ENCODE assay signal across 1 cellular context in genomic region chr11:7525424-7525823, GRCh38.
TF ChIP-seq lines count a peak whose summit lies in the region.

No MANE protein-coding gene starts in this region.

TF ChIP-seq in HepG2, 621 proteins besides CTCF, POLR2A, EP300 and RAD21 (continued from another document and continues in another):
- TF ChIP-seq ATF3 (CRISPR knock-in tag; IDR thresholded peaks at IDR 0.05), result no peak
- TF ChIP-seq CHCHD3 (CRISPR knock-in tag; IDR thresholded peaks at IDR 0.05), result no peak
- no peak for TF ChIP-seq ZFP36 (IDR thresholded peaks at IDR 0.05; ENCODE audit: borderline replicate concordance, low read depth, low read length, partially characterized antibody)
- TF ChIP-seq TBX3 (IDR thresholded peaks at IDR 0.05; ENCODE audit: borderline replicate concordance), result no peak
- no peak for TF ChIP-seq ZNF782 (CRISPR knock-in tag; IDR thresholded peaks at IDR 0.05; ENCODE audit: borderline replicate concordance)
- no peak for TF ChIP-seq ZNF737 (CRISPR knock-in tag; IDR thresholded peaks at IDR 0.05; ENCODE audit: borderline replicate concordance)
- no peak for TF ChIP-seq PHF5A (CRISPR knock-in tag; IDR thresholded peaks at IDR 0.05; ENCODE audit: low read depth, unreplicated experiment)
- TF ChIP-seq HNRNPH1 (optimal IDR thresholded peaks at IDR 0.05; ENCODE audit: low read depth, low read length), result no peak
- no peak for TF ChIP-seq JUN (CRISPR knock-in tag; IDR thresholded peaks at IDR 0.05)
- 0 out of 2 replicates have a peak, but pooled peaks have one; percentile 34 for TF ChIP-seq ZNF746 (CRISPR knock-in tag; IDR thresholded peaks at IDR 0.05)
- TF ChIP-seq ZFP41 (CRISPR knock-in tag; IDR thresholded peaks at IDR 0.05; ENCODE audit: borderline replicate concordance), result no peak
- TF ChIP-seq GATAD1 (CRISPR knock-in tag; IDR thresholded peaks at IDR 0.05), result no peak
- TF ChIP-seq KDM1A (CRISPR knock-in tag; IDR thresholded peaks at IDR 0.05), result peak; percentile 86; the same call in 1 of the 2 replicates
- no peak for TF ChIP-seq KDM5B (CRISPR knock-in tag; IDR thresholded peaks at IDR 0.05; ENCODE audit: borderline replicate concordance)
- no peak for TF ChIP-seq ZNF713 (CRISPR knock-in tag; IDR thresholded peaks at IDR 0.05)
- 0 out of 2 replicates have a peak, but pooled peaks have one; percentile 14 for TF ChIP-seq ERF (CRISPR knock-in tag; IDR thresholded peaks at IDR 0.05)
- no peak for TF ChIP-seq ATF6 (CRISPR knock-in tag; conservative IDR thresholded peaks at IDR 0.05)
- peak; percentile 14; the same call in 1 of the 2 replicates for TF ChIP-seq SMC3 (IDR thresholded peaks at IDR 0.05; ENCODE audit: low read length)
- TF ChIP-seq MIXL1 (CRISPR knock-in tag; IDR thresholded peaks at IDR 0.05), result peak; percentile 69
- no peak for TF ChIP-seq SMAD9 (CRISPR knock-in tag; IDR thresholded peaks at IDR 0.05)
- TF ChIP-seq PRMT3 (CRISPR knock-in tag; IDR thresholded peaks at IDR 0.05; ENCODE audit: borderline replicate concordance, low read depth), result no peak
- TF ChIP-seq SKI (IDR thresholded peaks at IDR 0.05; ENCODE audit: partially characterized antibody), result no peak
- no peak for TF ChIP-seq ZNF136 (CRISPR knock-in tag; IDR thresholded peaks at IDR 0.05; ENCODE audit: low read depth)
- TF ChIP-seq ZNF772 (CRISPR knock-in tag; IDR thresholded peaks at IDR 0.05), result no peak
- TF ChIP-seq ISL2 (CRISPR knock-in tag; IDR thresholded peaks at IDR 0.05), result no peak
- no peak for TF ChIP-seq ZNF530 (CRISPR knock-in tag; IDR thresholded peaks at IDR 0.05; ENCODE audit: low read depth)
- no peak for TF ChIP-seq MLLT10 (CRISPR knock-in tag; IDR thresholded peaks at IDR 0.05)
- TF ChIP-seq MTF2 (CRISPR knock-in tag; IDR thresholded peaks at IDR 0.05; ENCODE audit: borderline replicate concordance), result no peak
- 0 out of 2 replicates have a peak, but pooled peaks have one; percentile 47 for TF ChIP-seq ZBTB37 (CRISPR knock-in tag; IDR thresholded peaks at IDR 0.05)
- peak; percentile 93 for TF ChIP-seq SALL1 (CRISPR knock-in tag; IDR thresholded peaks at IDR 0.05)
- peak; percentile 34; the same call in 1 of the 2 replicates for TF ChIP-seq KAT2B (IDR thresholded peaks at IDR 0.05; ENCODE audit: borderline replicate concordance, low read depth, low read length)
- no peak for TF ChIP-seq SAFB2 (CRISPR knock-in tag; IDR thresholded peaks at IDR 0.05; ENCODE audit: borderline replicate concordance, low read depth)
- no peak for TF ChIP-seq EEA1 (CRISPR knock-in tag; IDR thresholded peaks at IDR 0.05; ENCODE audit: borderline replicate concordance)
- TF ChIP-seq ELK4 (CRISPR knock-in tag; IDR thresholded peaks at IDR 0.05; ENCODE audit: borderline replicate concordance), result no peak
- peak; percentile 83 for TF ChIP-seq ZNF644 (CRISPR knock-in tag; IDR thresholded peaks at IDR 0.05; ENCODE audit: low read depth)
- no peak for TF ChIP-seq SP140L (CRISPR knock-in tag; IDR thresholded peaks at IDR 0.05; ENCODE audit: borderline replicate concordance)
- TF ChIP-seq ZNF512B (CRISPR knock-in tag; IDR thresholded peaks at IDR 0.05; ENCODE audit: borderline replicate concordance), result no peak
- no peak for TF ChIP-seq JDP2 (CRISPR knock-in tag; IDR thresholded peaks at IDR 0.05; ENCODE audit: borderline replicate concordance)
- no peak for TF ChIP-seq REXO4 (CRISPR knock-in tag; IDR thresholded peaks at IDR 0.05; ENCODE audit: borderline replicate concordance)
- TF ChIP-seq SP2 (CRISPR knock-in tag; IDR thresholded peaks at IDR 0.05), result no peak
- TF ChIP-seq RARA (CRISPR knock-in tag; IDR thresholded peaks at IDR 0.05), result peak; percentile 35; the same call in 1 of the 2 replicates
- TF ChIP-seq ZNF790 (CRISPR knock-in tag; IDR thresholded peaks at IDR 0.05; ENCODE audit: borderline replicate concordance), result no peak
- TF ChIP-seq ZNF83 (CRISPR knock-in tag; IDR thresholded peaks at IDR 0.05; ENCODE audit: borderline replicate concordance), result no peak
- TF ChIP-seq ZZZ3 (CRISPR knock-in tag; IDR thresholded peaks at IDR 0.05; ENCODE audit: borderline replicate concordance), result no peak
- TF ChIP-seq NR2F1 (CRISPR knock-in tag; IDR thresholded peaks at IDR 0.05), result peak; percentile 22 to 79; a peak in 2 of 4 replicates
- no peak for TF ChIP-seq ZBTB8A (CRISPR knock-in tag; IDR thresholded peaks at IDR 0.05; ENCODE audit: borderline replicate concordance, low read depth)
- no peak for TF ChIP-seq POLR2G (IDR thresholded peaks at IDR 0.05; ENCODE audit: low read depth, low read length)
- TF ChIP-seq HNRNPUL1 (IDR thresholded peaks at IDR 0.05; ENCODE audit: low read depth, low read length), result no peak
- no peak for TF ChIP-seq FOSL1 (CRISPR knock-in tag; IDR thresholded peaks at IDR 0.05; ENCODE audit: borderline replicate concordance)
- TF ChIP-seq ZNF619 (CRISPR knock-in tag; IDR thresholded peaks at IDR 0.05), result no peak
- no peak for TF ChIP-seq RBAK (CRISPR knock-in tag; IDR thresholded peaks at IDR 0.05)
- TF ChIP-seq MAFG (CRISPR knock-in tag; IDR thresholded peaks at IDR 0.05), result no peak
- TF ChIP-seq ZFP82 (CRISPR knock-in tag; IDR thresholded peaks at IDR 0.05; ENCODE audit: borderline replicate concordance), result no peak
- no peak for TF ChIP-seq HES4 (CRISPR knock-in tag; IDR thresholded peaks at IDR 0.05; ENCODE audit: borderline replicate concordance)
- no peak for TF ChIP-seq YEATS4 (CRISPR knock-in tag; IDR thresholded peaks at IDR 0.05; ENCODE audit: borderline replicate concordance)
- peak; percentile 77 for TF ChIP-seq IRF2 (CRISPR knock-in tag; IDR thresholded peaks at IDR 0.05)
- no peak for TF ChIP-seq HNRNPL (IDR thresholded peaks at IDR 0.05; ENCODE audit: low read depth, low read length)
- TF ChIP-seq IRX3 (CRISPR knock-in tag; IDR thresholded peaks at IDR 0.05; ENCODE audit: borderline replicate concordance, low read depth), result no peak
- no peak for TF ChIP-seq ZNF432 (CRISPR knock-in tag; IDR thresholded peaks at IDR 0.05; ENCODE audit: borderline replicate concordance)
- TF ChIP-seq CREB3 (CRISPR knock-in tag; IDR thresholded peaks at IDR 0.05), result no peak
- no peak for TF ChIP-seq ZNF891 (CRISPR knock-in tag; IDR thresholded peaks at IDR 0.05)
- TF ChIP-seq SP5 (CRISPR knock-in tag; IDR thresholded peaks at IDR 0.05; ENCODE audit: borderline replicate concordance, low read depth), result no peak
- TF ChIP-seq TRAFD1 (CRISPR knock-in tag; IDR thresholded peaks at IDR 0.05; ENCODE audit: borderline replicate concordance), result no peak
- TF ChIP-seq BCLAF1 (IDR thresholded peaks at IDR 0.05), result no peak
- TF ChIP-seq NFE2L1 (CRISPR knock-in tag; IDR thresholded peaks at IDR 0.05; ENCODE audit: borderline replicate concordance), result no peak
- no peak for TF ChIP-seq ZNF33A (CRISPR knock-in tag; IDR thresholded peaks at IDR 0.05; ENCODE audit: borderline replicate concordance)
